ENCODE assay signal across 12 cellular contexts in the genomic region with DNA sequence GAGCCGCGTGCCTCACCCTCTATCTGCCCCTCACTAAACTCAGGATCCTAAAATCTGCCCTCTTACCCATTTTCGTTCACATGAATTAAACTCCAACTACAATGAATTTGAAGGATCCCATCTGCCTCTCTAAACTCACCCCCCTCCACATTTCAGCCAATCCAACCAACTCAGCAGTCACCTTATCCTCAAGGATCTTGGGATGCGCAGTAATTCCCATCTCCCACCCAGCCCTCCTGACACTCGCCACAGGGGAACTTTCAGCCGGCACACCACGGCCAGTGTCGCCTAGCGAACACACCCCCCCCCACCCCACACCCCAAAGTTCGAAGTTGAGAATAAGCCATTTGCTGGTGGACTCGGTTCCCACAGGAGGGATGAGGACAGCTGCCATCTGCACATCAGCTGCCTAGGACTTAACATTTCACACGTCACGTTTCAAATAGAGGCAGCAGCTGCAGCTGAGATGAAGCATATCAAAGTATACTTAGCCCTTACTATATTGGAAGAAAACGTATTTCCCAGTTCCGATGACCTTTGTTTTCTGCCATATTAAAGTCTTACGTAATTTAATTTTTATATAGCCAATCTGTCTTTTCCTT. TPM values are rescaled to one million over a fixed set of nuclear protein-coding genes. Genes with fewer than 3 reads are reported as not detected.
DNase-seq lines count a peak whose midpoint lies in the region; FAIRE-seq and TF ChIP-seq lines count a peak whose summit lies in the region.
"Had no signal": no experiment of that assay in that cellular context is flagged by ENCODE, and none has a peak within 500 bp of the region (broad histone marks: within the 10 kb centered on the region; RNA-seq: fewer than 3 reads in every experiment).

No MANE protein-coding gene starts in this region.

- intact Hi-C loops in stomach (cut with DNase I; ENCODE audit: low total_unique reads): no loop called here

- FAIRE-seq in small intestine (lab: Jason Lieb, UNC): no peak

- TF ChIP-seq CTCF in HFFc6 (IDR thresholded peaks at IDR 0.05): no peak
- TF ChIP-seq CTCF in stomach (IDR thresholded peaks at IDR 0.05): no peak

- H3K36me3 ChIP-seq in stomach: peaks cover 10 to 28% (median 23%) of the 10 kb centered on the region in 4 donors
- no peaks in the 10 kb centered on the region for H3K36me3 ChIP-seq in small intestine (ENCODE audit: control insufficient read depth in 2 of 2, insufficient read depth in 2 of 2, low read length in 2 of 2)

- H3K9me3 Mint-ChIP-seq in HFFc6: peaks cover 9% of the 10 kb centered on the region; the same call in 1 of the 2 replicates
- H3K9me3 Mint-ChIP-seq in immature natural killer cell: no peaks in the 10 kb centered on the region

- H3K36me3 Mint-ChIP-seq in HFFc6 (ENCODE audit: low read depth) (peaks cover 77% of the 10 kb centered on the region), immature natural killer cell (peaks cover 0 to 11% (median 6%) of the 10 kb centered on the region in 3 donors)

- H3K4me3 Mint-ChIP-seq in HFFc6 (peak overlapping the region; percentile 14; the same call in 1 of the 2 replicates), immature natural killer cell (no peak overlapping the region)

- no peak overlapping the region for H3K4me3 ChIP-seq in stomach
- H3K4me3 ChIP-seq in small intestine (ENCODE audit: low read depth in 1 of 2, low read length in 2 of 2): no peak overlapping the region
- H3K4me3 ChIP-seq: body of pancreas had no signal

- peaks cover 0 to 7% (median 5%) of the 10 kb centered on the region in 3 donors for H3K27me3 ChIP-seq in stomach
- no peaks in the 10 kb centered on the region for H3K27me3 ChIP-seq in small intestine (ENCODE audit: control insufficient read depth in 2 of 2, insufficient read depth in 2 of 2, low read length in 2 of 2)
- H3K27me3 ChIP-seq: body of pancreas had no signal

- H3K27ac Mint-ChIP-seq in HFFc6: peak overlapping the region; percentile 72
- H3K27ac Mint-ChIP-seq in immature natural killer cell: peak overlapping the region in 4 of 6 donors; percentile 13 to 68 (median 28)

- WGBS in stomach, 5 donors: 77 to 82% (median 80%) methylated on average over 16 of the region's 16 CpGs
- WGBS in small intestine, 3 donors: 47 to 76% (median 57%) methylated on average over 16 of the region's 16 CpGs

- H3K27me3 Mint-ChIP-seq in HFFc6 (ENCODE audit: insufficient read depth): peaks cover 54% of the 10 kb centered on the region
- peaks cover 0 to 5% (median 2%) of the 10 kb centered on the region in 3 donors for H3K27me3 Mint-ChIP-seq in immature natural killer cell (ENCODE audit: low read depth in 3 of 3)

- H3K4me1 ChIP-seq in stomach (peaks cover 4 to 69% (median 36%) of the 10 kb centered on the region in 4 donors), small intestine (ENCODE audit: control insufficient read depth in 2 of 2, insufficient read depth in 1 of 2, low read depth in 1 of 2, low read length in 1 of 2) (peaks cover 0 to under 1% of the 10 kb centered on the region in 2 donors)

- TF ChIP-seq EP300 in stomach (IDR thresholded peaks at IDR 0.05): no peak

- peaks cover 84% of the 10 kb centered on the region for H3K4me1 Mint-ChIP-seq in HFFc6 (ENCODE audit: low read depth)
- peaks cover 11 to 25% of the 10 kb centered on the region in 2 donors for H3K4me1 Mint-ChIP-seq in immature natural killer cell

- H3K27ac ChIP-seq in stomach: peak overlapping the region in 3 of 5 donors; percentile 21 to 56 (median 32)
- H3K27ac ChIP-seq in small intestine (ENCODE audit: low read depth in 1 of 2, low read length in 1 of 2): no peak overlapping the region
- H3K27ac ChIP-seq: body of pancreas had no signal

- H3K9me3 ChIP-seq in stomach (no peaks in the 10 kb centered on the region), small intestine (ENCODE audit: control insufficient read depth, low read depth) (no peaks in the 10 kb centered on the region)
- H3K9me3 ChIP-seq: body of pancreas had no signal

- TF ChIP-seq POLR2A in stomach (IDR thresholded peaks at IDR 0.05): no peak

- DNase-seq in HFFc6: no peak
- peak; percentile 83 for DNase-seq in NCI-H82 (lab: John Stamatoyannopoulos, UW)
- no peak for DNase-seq in immature natural killer cell
- no peak for DNase-seq in stomach
- no peak for DNase-seq in NCI-H1048 (lab: John Stamatoyannopoulos, UW)
- no peak for DNase-seq in HuH-7.5 (ENCODE audit: low spot score)
- no peak for DNase-seq in NCI-H1930 (lab: John Stamatoyannopoulos, UW)
- no peak for DNase-seq in small intestine
- DNase-seq: body of pancreas, GOT3 had no signal

RNA-seq across cellular contexts. Expression of gene SELPLG, which starts 8.7 kb away (rescaled TPM):
- total RNA-seq in HFFc6 (2021; fragmentation: NEBNext Ultra II Directional; extraction: Animal tissue kit (Norgen Biotek cat#: 25700)): 1 to 10 TPM; 6.2 to 8.1 (median 7.1) TPM
- polyA plus RNA-seq in immature natural killer cell (100 to 1,000 TPM; 429 to 815 (median 508) TPM), stomach (1 to 10 TPM; 1.7 to 4.1 (median 3.5) TPM), small intestine (1 to 10 TPM; 1.1 to 7.2 (median 2.4) TPM)
- 1 to 10 TPM; 1.2 to 6.1 (median 2.4) TPM for total RNA-seq in stomach

RNA-seq across cellular contexts. Expression of gene TMEM119, which starts 44.5 kb away (rescaled TPM):
- total RNA-seq in HFFc6 (2021; fragmentation: NEBNext Ultra II Directional; extraction: Animal tissue kit (Norgen Biotek cat#: 25700)): 10 to 100 TPM; 11.9 to 22.2 (median 19.1) TPM
- polyA plus RNA-seq in immature natural killer cell (under 1 TPM in 1 of 3 donors, not detected in 2; 0.47 TPM), stomach (10 to 100 TPM in 2 of 3 donors, 1 to 10 TPM in 1; 1.3 to 17.1 (median 14.8) TPM), small intestine (1 to 10 TPM in 2 of 3 donors, under 1 TPM in 1; 0.67 to 6.9 (median 5.1) TPM)
- 10 to 100 TPM in 2 of 5 donors, under 1 TPM in 2, not detected in 1; 0.45 to 16.2 (median 6.0) TPM for total RNA-seq in stomach
- total RNA-seq: kidney epithelial cell, renal cortical epithelial cell had no signal

Comparison
In these comparisons a context has a peak if more than half of its experiments do, and no peak if none do; other contexts are left out.
1. H3K27ac ChIP-seq: peak in stomach (3 of 5); none in small intestine (0 of 2).
2. RNA of gene SELPLG, which starts 8.7 kb away (polyA plus RNA-seq): 429 to 815 TPM in immature natural killer cell; 1.7 to 4.1 TPM in stomach and 1.1 to 7.2 TPM in small intestine; every median in the first group is over 10 times any median in the second.